Comparison of ENCODE assay signal across 26 cellular contexts in genomic region chr2:236717719-236718118, GRCh38.
DNase-seq lines count a peak whose midpoint lies in the region; ATAC-seq and TF ChIP-seq lines count a peak whose summit lies in the region.
"Had no signal": no experiment of that assay in that cellular context is flagged by ENCODE, and none has a peak within 500 bp of the region (broad histone marks: within the 10 kb centered on the region; RNA-seq: fewer than 3 reads in every experiment).

No MANE protein-coding gene starts in this region.

- no peaks in the 10 kb centered on the region for H3K9me2 ChIP-seq in SK-N-SH

- H3K9ac ChIP-seq in SK-N-SH, result no peak overlapping the region

- H3K4me3 Mint-ChIP-seq in activated T-helper 1 cell treated with anti-CD3 and anti-CD28 coated beads, Interleukin-12 subunit alpha, Interleukin-12 subunit beta, Interleukin-2, Interleukin-4 antibody, amounts not matched to agents 30 ng/mL and 10 ng/mL and 1 ng/mL, durations not matched to agents 14 hours and 24 hours and 36 hours, result no peak overlapping the region
- H3K4me3 Mint-ChIP-seq: activated T-cell treated with anti-CD3 and anti-CD28 coated beads, Interleukin-2, amount 50 U/mL, for 72 hours; natural killer cell treated with Interleukin-12 subunit alpha and Interleukin-12 subunit beta and Interleukin-15 and Interleukin-18, amount 100 ng/mL, for 72 hours; stimulated activated memory B cell treated with anti-CD40 and anti-IgM and Interleukin-4, amounts not matched to agents 10 μg/mL and 1 μg/mL and 100 μg/mL, for 72 hours; T-helper 17 cell had no signal

- POLR2A ChIA-PET in A673 (lab: Charles Lee; ENCODE audit: low non-redundant PET), result no interaction called here
- POLR2A ChIA-PET in SK-N-SH (lab: Yijun Ruan, JAX), result no interaction called here

- H3K79me2 ChIP-seq in SK-N-SH (ENCODE audit: insufficient read depth), result no peaks in the 10 kb centered on the region

- intact Hi-C loops in A673 (cut with micrococcal nuclease; ENCODE audit: unreplicated experiment) (no loop called here), Right ventricle myocardium inferior (cut with DNase I) (no loop called here)
- intact Hi-C loops in activated T-helper 1 cell treated with anti-CD3 and anti-CD28 coated beads, Interleukin-12 subunit alpha, Interleukin-12 subunit beta, Interleukin-2, Interleukin-4 antibody, amounts not matched to agents 30 ng/mL and 10 ng/mL and 1 ng/mL, durations not matched to agents 14 hours and 24 hours and 36 hours (cut with micrococcal nuclease), result no loop called here

- H3K9me3 ChIP-seq in A673 (ENCODE audit: low read depth, low read length, poor library complexity, severe bottlenecking) (no peaks in the 10 kb centered on the region), SK-N-SH (no peaks in the 10 kb centered on the region)
- H3K9me3 ChIP-seq: adrenal gland, body of pancreas had no signal

- H3K4me2 ChIP-seq in SK-N-SH, result no peak overlapping the region

- H3K36me3 ChIP-seq in A673 (ENCODE audit: insufficient read depth, low read length, poor library complexity, severe bottlenecking), result no peaks in the 10 kb centered on the region
- H3K36me3 ChIP-seq in SK-N-SH (replicated peaks in 1 of 2; ENCODE audit: control insufficient read depth in 1 of 2, insufficient read depth in 2 of 2, low read length in 1 of 2), result no peaks in the 10 kb centered on the region
- H3K36me3 ChIP-seq: adrenal gland had no signal

- no peaks in the 10 kb centered on the region for H4K20me1 ChIP-seq in SK-N-SH (ENCODE audit: insufficient read depth)

- no TSS peak for BruUV-seq in A673 (replicated peaks; lab: Mats Ljungman, UMichigan)

- H3K4me1 ChIP-seq in A673 (ENCODE audit: insufficient read depth, low read length, poor library complexity, severe bottlenecking), result no peaks in the 10 kb centered on the region
- H3K4me1 ChIP-seq in SK-N-SH (ENCODE audit: control insufficient read depth in 1 of 2, insufficient read depth in 2 of 2, low read depth in 1 of 2, low read length in 1 of 2), result peaks cover 0 to 8% of the 10 kb centered on the region in 2 experiments; a peak in 1 of 4 replicates
- H3K4me1 ChIP-seq: body of pancreas had no signal

- no peaks in the 10 kb centered on the region for H3K9me3 Mint-ChIP-seq in activated T-helper 1 cell treated with anti-CD3 and anti-CD28 coated beads, Interleukin-12 subunit alpha, Interleukin-12 subunit beta, Interleukin-2, Interleukin-4 antibody, amounts not matched to agents 30 ng/mL and 10 ng/mL and 1 ng/mL, durations not matched to agents 14 hours and 24 hours and 36 hours
- H3K9me3 Mint-ChIP-seq: activated T-cell treated with anti-CD3 and anti-CD28 coated beads, Interleukin-2, amount 50 U/mL, for 72 hours; natural killer cell treated with Interleukin-12 subunit alpha and Interleukin-12 subunit beta and Interleukin-15 and Interleukin-18, amount 100 ng/mL, for 72 hours; stimulated activated memory B cell treated with anti-CD40 and anti-IgM and Interleukin-4, amounts not matched to agents 10 μg/mL and 1 μg/mL and 100 μg/mL, for 72 hours had no signal

- H3K27ac ChIP-seq in A673 (ENCODE audit: low read depth, low read length, poor library complexity, severe bottlenecking), result no peak overlapping the region
- H3K27ac ChIP-seq in SK-N-SH (ENCODE audit: low read depth in 2 of 2, low read length in 1 of 2), result no peak overlapping the region
- H3K27ac ChIP-seq: adrenal gland, body of pancreas had no signal

- TF ChIP-seq EP300 in SK-N-SH (IDR thresholded peaks at IDR 0.05; ENCODE audit: borderline replicate concordance in 1 of 2, low read depth in 1 of 2, low read length in 1 of 2), result no peak

- peaks cover 17% of the 10 kb centered on the region for H3K27me3 Mint-ChIP-seq in activated T-helper 1 cell treated with anti-CD3 and anti-CD28 coated beads, Interleukin-12 subunit alpha, Interleukin-12 subunit beta, Interleukin-2, Interleukin-4 antibody, amounts not matched to agents 30 ng/mL and 10 ng/mL and 1 ng/mL, durations not matched to agents 14 hours and 24 hours and 36 hours (ENCODE audit: insufficient read depth)

- no peak for ATAC-seq in Right ventricle myocardium inferior
- ATAC-seq in GM19463 (IDR thresholded peaks at IDR 0.05; ENCODE audit: unreplicated experiment), result no peak
- no peak for ATAC-seq in HG03571 (IDR thresholded peaks at IDR 0.05; ENCODE audit: unreplicated experiment)
- ATAC-seq: activated CD4-positive, CD25-positive, alpha-beta regulatory T cell treated with anti-CD3 and anti-CD28 coated beads, Interleukin-2, amount 50 U/mL, for 24 hours; activated T-cell treated with anti-CD3 and anti-CD28 coated beads, Interleukin-2, amount 50 U/mL, for 72 hours; body of pancreas; HCT116; natural killer cell treated with Interleukin-12 subunit alpha and Interleukin-12 subunit beta and Interleukin-15 and Interleukin-18, amount 100 ng/mL, for 72 hours; stimulated activated memory B cell treated with anti-CD40 and anti-IgM and Interleukin-4, amounts not matched to agents 10 μg/mL and 1 μg/mL and 100 μg/mL, for 72 hours; T-helper 17 cell had no signal

- H3K4me1 Mint-ChIP-seq in activated T-helper 1 cell treated with anti-CD3 and anti-CD28 coated beads, Interleukin-12 subunit alpha, Interleukin-12 subunit beta, Interleukin-2, Interleukin-4 antibody, amounts not matched to agents 30 ng/mL and 10 ng/mL and 1 ng/mL, durations not matched to agents 14 hours and 24 hours and 36 hours (ENCODE audit: low read depth), result no peaks in the 10 kb centered on the region
- H3K4me1 Mint-ChIP-seq: stimulated activated memory B cell treated with anti-CD40 and anti-IgM and Interleukin-4, amounts not matched to agents 10 μg/mL and 1 μg/mL and 100 μg/mL, for 72 hours; T-helper 17 cell had no signal

- TF ChIP-seq CTCF in A673 (conservative IDR thresholded peaks at IDR 0.05; ENCODE audit: low read depth, low read length), result no peak
- no peak for TF ChIP-seq CTCF in SK-N-SH (IDR thresholded peaks at IDR 0.05)

- no peak overlapping the region for H3K27ac Mint-ChIP-seq in activated T-helper 1 cell treated with anti-CD3 and anti-CD28 coated beads, Interleukin-12 subunit alpha, Interleukin-12 subunit beta, Interleukin-2, Interleukin-4 antibody, amounts not matched to agents 30 ng/mL and 10 ng/mL and 1 ng/mL, durations not matched to agents 14 hours and 24 hours and 36 hours
- H3K27ac Mint-ChIP-seq: activated T-cell treated with anti-CD3 and anti-CD28 coated beads, Interleukin-2, amount 50 U/mL, for 72 hours; natural killer cell treated with Interleukin-12 subunit alpha and Interleukin-12 subunit beta and Interleukin-15 and Interleukin-18, amount 100 ng/mL, for 72 hours; stimulated activated memory B cell treated with anti-CD40 and anti-IgM and Interleukin-4, amounts not matched to agents 10 μg/mL and 1 μg/mL and 100 μg/mL, for 72 hours; T-helper 17 cell had no signal

- 5% methylated on average over 5 of the region's 5 CpGs for WGBS in SK-N-SH (ENCODE audit: low lambda C conversion rate)

- no peak for TF ChIP-seq RAD21 in SK-N-SH (IDR thresholded peaks at IDR 0.05; ENCODE audit: low read length)

- DNase-seq in A673 (ENCODE audit: low spot score), result peak; percentile 17
- DNase-seq in M059J (ENCODE audit: low read depth), result peak; percentile 43
- peak; percentile 15 for DNase-seq in SK-N-SH
- DNase-seq in left kidney (ENCODE audit: low read depth, low spot score), result peak; percentile 69
- DNase-seq in Right ventricle myocardium inferior (ENCODE audit: missing footprints), result no peak
- no peak for DNase-seq in activated T-helper 1 cell treated with anti-CD3 and anti-CD28 coated beads, Interleukin-12 subunit alpha, Interleukin-12 subunit beta, Interleukin-2, Interleukin-4 antibody, amounts not matched to agents 30 ng/mL and 10 ng/mL and 1 ng/mL, durations not matched to agents 14 hours and 24 hours and 36 hours (ENCODE audit: low spot score)
- DNase-seq: activated CD4-positive, alpha-beta T cell treated with anti-CD3 and anti-CD28 coated beads, Interleukin-2, amount 50 U/mL, for 48 hours; activated naive CD4-positive, alpha-beta T cell treated with Interleukin-2 at 50 U/mL for 16 hours; activated T-cell treated with anti-CD3 and anti-CD28 coated beads, Interleukin-2, amount 50 U/mL, for 72 hours; adrenal gland; body of pancreas; C1 segment of cervical spinal cord; cerebellar nuclear complex; COR-L47; DMS79; NCI-H1092; NCI-H187; substantia nigra; T-helper 17 cell had no signal

- H2AFZ ChIP-seq in SK-N-SH (ENCODE audit: low read depth), result no peak overlapping the region

- CTCF ChIA-PET in A673 (lab: Charles Lee), result no interaction called here
- CTCF ChIA-PET in SK-N-SH (lab: Yijun Ruan, JAX), result no interaction called here

- H3K27me3 ChIP-seq in A673 (replicated peaks; ENCODE audit: insufficient read depth, low read depth, low read length, poor library complexity) (no peaks in the 10 kb centered on the region), SK-N-SH (ENCODE audit: insufficient read depth) (no peaks in the 10 kb centered on the region; the same call in 1 of the 2 replicates)
- H3K27me3 ChIP-seq: adrenal gland, body of pancreas had no signal

- H3K4me3 ChIP-seq in A673 (ENCODE audit: low read depth, low read length, poor library complexity, severe bottlenecking) (no peak overlapping the region), SK-N-SH (ENCODE audit: low read depth in 2 of 2, low read length in 1 of 2) (no peak overlapping the region)
- H3K4me3 ChIP-seq: adrenal gland, body of pancreas, lung had no signal

- no peaks in the 10 kb centered on the region for H3K36me3 Mint-ChIP-seq in activated T-helper 1 cell treated with anti-CD3 and anti-CD28 coated beads, Interleukin-12 subunit alpha, Interleukin-12 subunit beta, Interleukin-2, Interleukin-4 antibody, amounts not matched to agents 30 ng/mL and 10 ng/mL and 1 ng/mL, durations not matched to agents 14 hours and 24 hours and 36 hours (ENCODE audit: low read depth)
- H3K36me3 Mint-ChIP-seq: natural killer cell treated with Interleukin-12 subunit alpha and Interleukin-12 subunit beta and Interleukin-15 and Interleukin-18, amount 100 ng/mL, for 72 hours; stimulated activated memory B cell treated with anti-CD40 and anti-IgM and Interleukin-4, amounts not matched to agents 10 μg/mL and 1 μg/mL and 100 μg/mL, for 72 hours had no signal

- H3F3A ChIP-seq in SK-N-SH (replicated peaks; ENCODE audit: insufficient read depth), result no peaks in the 10 kb centered on the region

TF ChIP-seq in SK-N-SH, 30 proteins besides CTCF, POLR2A, EP300 and RAD21:
- TF ChIP-seq TCF12 (IDR thresholded peaks at IDR 0.05), result no peak
- TF ChIP-seq GATA2 (CRISPR knock-in tag; IDR thresholded peaks at IDR 0.05), result peak; percentile 43; the same call in 1 of the 2 replicates
- TF ChIP-seq CHD2 (IDR thresholded peaks at IDR 0.05; ENCODE audit: low read length, partially characterized antibody), result no peak
- TF ChIP-seq FOSL2 (IDR thresholded peaks at IDR 0.05; ENCODE audit: borderline replicate concordance, low read depth), result no peak
- peak; percentile 45; the same call in 1 of the 2 replicates for TF ChIP-seq RCOR1 (IDR thresholded peaks at IDR 0.05; ENCODE audit: low read length)

Comparison
In these comparisons a context has a peak if more than half of its experiments do, and no peak if none do; other contexts are left out.
1. DNase-seq: peak in A673 (single experiment), M059J (single experiment), SK-N-SH (single experiment) and left kidney (single experiment); none in Right ventricle myocardium inferior (single experiment) and activated T-helper 1 cell treated with anti-CD3 and anti-CD28 coated beads, Interleukin-12 subunit alpha, Interleukin-12 subunit beta, Interleukin-2, Interleukin-4 antibody, amounts not matched to agents 30 ng/mL and 10 ng/mL and 1 ng/mL, durations not matched to agents 14 hours and 24 hours and 36 hours (single experiment).